ENCODE assay signal across 2 cellular contexts in the genomic region with DNA sequence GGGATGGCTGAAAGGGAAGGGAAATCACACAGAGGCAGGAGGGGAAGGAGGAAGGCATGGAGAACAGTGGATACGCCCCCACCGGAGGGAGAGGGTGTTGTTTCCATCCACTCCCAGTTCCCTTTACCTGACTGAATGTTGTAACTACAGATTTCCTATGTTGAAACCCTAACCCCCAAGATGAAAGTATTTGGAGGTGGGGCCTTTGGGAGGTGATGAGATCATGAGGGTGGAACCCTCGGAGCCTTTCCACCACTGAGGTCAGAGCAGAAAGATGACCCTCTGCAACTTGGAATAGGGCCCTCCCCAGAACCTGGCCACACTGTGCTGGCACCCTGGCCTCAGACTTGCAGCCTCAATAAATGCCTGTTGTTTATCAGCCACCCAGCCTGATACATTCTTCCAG.
TF ChIP-seq lines count a peak whose summit lies in the region.

No MANE protein-coding gene starts in this region.

TF ChIP-seq in WTC11, 78 proteins besides CTCF, POLR2A, EP300 and RAD21 (continued from another document):
- TF ChIP-seq, protein P1, sequence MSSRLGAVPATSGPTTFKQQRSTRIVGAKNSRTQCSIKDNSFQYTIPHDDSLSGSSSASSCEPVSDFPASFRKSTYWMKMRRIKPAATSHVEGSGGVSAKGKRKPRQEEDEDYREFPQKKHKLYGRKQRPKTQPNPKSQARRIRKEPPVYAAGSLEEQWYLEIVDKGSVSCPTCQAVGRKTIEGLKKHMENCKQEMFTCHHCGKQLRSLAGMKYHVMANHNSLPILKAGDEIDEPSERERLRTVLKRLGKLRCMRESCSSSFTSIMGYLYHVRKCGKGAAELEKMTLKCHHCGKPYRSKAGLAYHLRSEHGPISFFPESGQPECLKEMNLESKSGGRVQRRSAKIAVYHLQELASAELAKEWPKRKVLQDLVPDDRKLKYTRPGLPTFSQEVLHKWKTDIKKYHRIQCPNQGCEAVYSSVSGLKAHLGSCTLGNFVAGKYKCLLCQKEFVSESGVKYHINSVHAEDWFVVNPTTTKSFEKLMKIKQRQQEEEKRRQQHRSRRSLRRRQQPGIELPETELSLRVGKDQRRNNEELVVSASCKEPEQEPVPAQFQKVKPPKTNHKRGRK (CRISPR knock-in tag; IDR thresholded peaks at IDR 0.05; ENCODE audit: borderline replicate concordance), result no peak
- TF ChIP-seq ZNF416 (CRISPR knock-in tag; IDR thresholded peaks at IDR 0.05) (no peak), IRF2 (CRISPR knock-in tag; IDR thresholded peaks at IDR 0.05; ENCODE audit: borderline replicate concordance, low read depth) (no peak), TCF7 (CRISPR knock-in tag; IDR thresholded peaks at IDR 0.05; ENCODE audit: low read depth) (no peak), ZNF396 (CRISPR knock-in tag; IDR thresholded peaks at IDR 0.05; ENCODE audit: borderline replicate concordance) (no peak), CREM (CRISPR knock-in tag; IDR thresholded peaks at IDR 0.05) (no peak), ZBTB21 (CRISPR knock-in tag; IDR thresholded peaks at IDR 0.05; ENCODE audit: borderline replicate concordance) (no peak)
- TF ChIP-seq, protein P2, sequence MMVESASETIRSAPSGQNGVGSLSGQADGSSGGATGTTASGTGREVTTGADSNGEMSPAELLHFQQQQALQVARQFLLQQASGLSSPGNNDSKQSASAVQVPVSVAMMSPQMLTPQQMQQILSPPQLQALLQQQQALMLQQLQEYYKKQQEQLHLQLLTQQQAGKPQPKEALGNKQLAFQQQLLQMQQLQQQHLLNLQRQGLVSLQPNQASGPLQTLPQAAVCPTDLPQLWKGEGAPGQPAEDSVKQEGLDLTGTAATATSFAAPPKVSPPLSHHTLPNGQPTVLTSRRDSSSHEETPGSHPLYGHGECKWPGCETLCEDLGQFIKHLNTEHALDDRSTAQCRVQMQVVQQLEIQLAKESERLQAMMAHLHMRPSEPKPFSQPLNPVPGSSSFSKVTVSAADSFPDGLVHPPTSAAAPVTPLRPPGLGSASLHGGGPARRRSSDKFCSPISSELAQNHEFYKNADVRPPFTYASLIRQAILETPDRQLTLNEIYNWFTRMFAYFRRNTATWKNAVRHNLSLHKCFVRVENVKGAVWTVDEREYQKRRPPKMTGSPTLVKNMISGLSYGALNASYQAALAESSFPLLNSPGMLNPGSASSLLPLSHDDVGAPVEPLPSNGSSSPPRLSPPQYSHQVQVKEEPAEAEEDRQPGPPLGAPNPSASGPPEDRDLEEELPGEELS (CRISPR knock-in tag; IDR thresholded peaks at IDR 0.05), result no peak

TF ChIP-seq in SK-N-SH treated with all-trans-retinoic acid at 6 μM for 48 hours, 23 proteins besides CTCF, POLR2A, EP300 and RAD21 (continued from another document):
- TF ChIP-seq, protein P3, sequence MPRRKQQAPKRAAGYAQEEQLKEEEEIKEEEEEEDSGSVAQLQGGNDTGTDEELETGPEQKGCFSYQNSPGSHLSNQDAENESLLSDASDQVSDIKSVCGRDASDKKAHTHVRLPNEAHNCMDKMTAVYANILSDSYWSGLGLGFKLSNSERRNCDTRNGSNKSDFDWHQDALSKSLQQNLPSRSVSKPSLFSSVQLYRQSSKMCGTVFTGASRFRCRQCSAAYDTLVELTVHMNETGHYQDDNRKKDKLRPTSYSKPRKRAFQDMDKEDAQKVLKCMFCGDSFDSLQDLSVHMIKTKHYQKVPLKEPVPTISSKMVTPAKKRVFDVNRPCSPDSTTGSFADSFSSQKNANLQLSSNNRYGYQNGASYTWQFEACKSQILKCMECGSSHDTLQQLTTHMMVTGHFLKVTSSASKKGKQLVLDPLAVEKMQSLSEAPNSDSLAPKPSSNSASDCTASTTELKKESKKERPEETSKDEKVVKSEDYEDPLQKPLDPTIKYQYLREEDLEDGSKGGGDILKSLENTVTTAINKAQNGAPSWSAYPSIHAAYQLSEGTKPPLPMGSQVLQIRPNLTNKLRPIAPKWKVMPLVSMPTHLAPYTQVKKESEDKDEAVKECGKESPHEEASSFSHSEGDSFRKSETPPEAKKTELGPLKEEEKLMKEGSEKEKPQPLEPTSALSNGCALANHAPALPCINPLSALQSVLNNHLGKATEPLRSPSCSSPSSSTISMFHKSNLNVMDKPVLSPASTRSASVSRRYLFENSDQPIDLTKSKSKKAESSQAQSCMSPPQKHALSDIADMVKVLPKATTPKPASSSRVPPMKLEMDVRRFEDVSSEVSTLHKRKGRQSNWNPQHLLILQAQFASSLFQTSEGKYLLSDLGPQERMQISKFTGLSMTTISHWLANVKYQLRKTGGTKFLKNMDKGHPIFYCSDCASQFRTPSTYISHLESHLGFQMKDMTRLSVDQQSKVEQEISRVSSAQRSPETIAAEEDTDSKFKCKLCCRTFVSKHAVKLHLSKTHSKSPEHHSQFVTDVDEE (CRISPR knock-in tag; IDR thresholded peaks at IDR 0.05), result no peak
- TF ChIP-seq ZFP3 (CRISPR knock-in tag; IDR thresholded peaks at IDR 0.05), result no peak
